Comparison of ENCODE assay signal across 9 cellular contexts in genomic region chr1:30744060-30744756, GRCh38. TPM values are rescaled to one million over a fixed set of nuclear protein-coding genes. Genes with fewer than 3 reads are reported as not detected.
DNase-seq lines count a peak whose midpoint lies in the region; ATAC-seq and TF ChIP-seq lines count a peak whose summit lies in the region.
"Had no signal": no experiment of that assay in that cellular context is flagged by ENCODE, and none has a peak within 500 bp of the region (broad histone marks: within the 10 kb centered on the region; RNA-seq: fewer than 3 reads in every experiment).

No MANE protein-coding gene starts in this region.

- peaks cover 45% of the 10 kb centered on the region for H3K36me3 Mint-ChIP-seq in activated naive CD8-positive, alpha-beta T cell treated with anti-CD3 and anti-CD28 coated beads, Interleukin-2, amount 10 ng/mL, durations not matched to agents 7 days and 5 days
- peaks cover 100% of the 10 kb centered on the region for H3K36me3 Mint-ChIP-seq in stimulated activated effector memory CD8-positive, alpha-beta T cell treated with anti-CD3 and anti-CD28 coated beads, Interleukin-12 subunit alpha, Interleukin-12 subunit beta, amount 100 ng/mL, for 72 hours

- TF ChIP-seq POLR2A in thyroid gland (IDR thresholded peaks at IDR 0.05) = no peak

- no peak for DNase-seq in activated CD4-positive, CD25-positive, alpha-beta regulatory T cell (lab: John Stamatoyannopoulos, UW)
- peak; percentile 71 for DNase-seq in activated naive CD8-positive, alpha-beta T cell treated with anti-CD3 and anti-CD28 coated beads, Interleukin-2, amount 10 ng/mL, durations not matched to agents 7 days and 5 days
- peak in 1 of 2 donors; percentile 72 for DNase-seq in stimulated activated effector memory CD8-positive, alpha-beta T cell treated with anti-CD3 and anti-CD28 coated beads, Interleukin-12 subunit alpha, Interleukin-12 subunit beta, amount 100 ng/mL, for 72 hours (ENCODE audit: low spot score in 2 of 2)
- DNase-seq in thyroid gland = no peak
- DNase-seq in iPS-NIHi11 (ENCODE audit: low spot score) = no peak
- DNase-seq in occipital lobe (lab: John Stamatoyannopoulos, UW) = no peak

- H3K27me3 Mint-ChIP-seq in activated naive CD8-positive, alpha-beta T cell treated with anti-CD3 and anti-CD28 coated beads, Interleukin-2, amount 10 ng/mL, durations not matched to agents 7 days and 5 days = no peaks in the 10 kb centered on the region

- no peaks in the 10 kb centered on the region for H3K9me3 ChIP-seq in thyroid gland

- POLR2A ChIA-PET in activated naive CD8-positive, alpha-beta T cell treated with anti-CD3 and anti-CD28 coated beads, Interleukin-2, amount 10 ng/mL, durations not matched to agents 7 days and 5 days (lab: Charles Lee) = interaction anchor here (0.7 to 11.7 kb wide), 11 partner anchors 8 to 188 kb away, joined by 3 to 284 read pairs (median 7); partner anchors contain the start of gene LAPTM5

- H3K4me1 Mint-ChIP-seq in activated naive CD8-positive, alpha-beta T cell treated with anti-CD3 and anti-CD28 coated beads, Interleukin-2, amount 10 ng/mL, durations not matched to agents 7 days and 5 days = peaks cover 90% of the 10 kb centered on the region
- peaks cover 100% of the 10 kb centered on the region for H3K4me1 Mint-ChIP-seq in stimulated activated effector memory CD8-positive, alpha-beta T cell treated with anti-CD3 and anti-CD28 coated beads, Interleukin-12 subunit alpha, Interleukin-12 subunit beta, amount 100 ng/mL, for 72 hours

- H3K4me3 ChIP-seq in thyroid gland (replicated peaks in 1 of 3) = no peak overlapping the region

- peak; percentile 28 to 30 for ATAC-seq in activated CD4-positive, CD25-positive, alpha-beta regulatory T cell treated with anti-CD3 and anti-CD28 coated beads, Interleukin-2, amount 50 U/mL, for 24 hours
- ATAC-seq in HG03135 (IDR thresholded peaks at IDR 0.05; ENCODE audit: unreplicated experiment) = peak; percentile 29
- peak; percentile 48 for ATAC-seq in activated naive CD8-positive, alpha-beta T cell treated with anti-CD3 and anti-CD28 coated beads, Interleukin-2, amount 10 ng/mL, durations not matched to agents 7 days and 5 days (ENCODE audit: low read depth)
- ATAC-seq in stimulated activated effector memory CD8-positive, alpha-beta T cell treated with anti-CD3 and anti-CD28 coated beads, Interleukin-12 subunit alpha, Interleukin-12 subunit beta, amount 100 ng/mL, for 72 hours = peak; percentile 51

- peak overlapping the region; percentile 86 for H3K4me3 Mint-ChIP-seq in activated naive CD8-positive, alpha-beta T cell treated with anti-CD3 and anti-CD28 coated beads, Interleukin-2, amount 10 ng/mL, durations not matched to agents 7 days and 5 days
- peak overlapping the region; percentile 99 for H3K4me3 Mint-ChIP-seq in stimulated activated effector memory CD8-positive, alpha-beta T cell treated with anti-CD3 and anti-CD28 coated beads, Interleukin-12 subunit alpha, Interleukin-12 subunit beta, amount 100 ng/mL, for 72 hours

- intact Hi-C loops in thyroid gland (cut with DNase I) = no loop called here

- H3K27ac Mint-ChIP-seq in activated naive CD8-positive, alpha-beta T cell treated with anti-CD3 and anti-CD28 coated beads, Interleukin-2, amount 10 ng/mL, durations not matched to agents 7 days and 5 days = peak overlapping the region; percentile 96
- H3K27ac Mint-ChIP-seq in stimulated activated effector memory CD8-positive, alpha-beta T cell treated with anti-CD3 and anti-CD28 coated beads, Interleukin-12 subunit alpha, Interleukin-12 subunit beta, amount 100 ng/mL, for 72 hours = peak overlapping the region; percentile 99

- no peaks in the 10 kb centered on the region for H3K36me3 ChIP-seq in thyroid gland

- H3K4me1 ChIP-seq in thyroid gland = no peaks in the 10 kb centered on the region
- H3K4me1 ChIP-seq: parathyroid adenoma had no signal

- no peak for TF ChIP-seq CTCF in thyroid gland (IDR thresholded peaks at IDR 0.05)

- no peaks in the 10 kb centered on the region for H3K27me3 ChIP-seq in thyroid gland

- WGBS in thyroid gland, 2 donors = 79 to 83% methylated on average over 7 of the region's 7 CpGs

- H3K9me3 Mint-ChIP-seq in activated naive CD8-positive, alpha-beta T cell treated with anti-CD3 and anti-CD28 coated beads, Interleukin-2, amount 10 ng/mL, durations not matched to agents 7 days and 5 days = no peaks in the 10 kb centered on the region
- no peaks in the 10 kb centered on the region for H3K9me3 Mint-ChIP-seq in stimulated activated effector memory CD8-positive, alpha-beta T cell treated with anti-CD3 and anti-CD28 coated beads, Interleukin-12 subunit alpha, Interleukin-12 subunit beta, amount 100 ng/mL, for 72 hours

- peak overlapping the region in 1 of 3 donors; percentile 54 for H3K27ac ChIP-seq in thyroid gland
- H3K27ac ChIP-seq: parathyroid adenoma had no signal

RNA-seq across cellular contexts. Expression of gene LAPTM5, which starts 13.4 kb away (rescaled TPM):
- total RNA-seq in activated naive CD8-positive, alpha-beta T cell treated with anti-CD3 and anti-CD28 coated beads, Interleukin-2, amount 10 ng/mL, durations not matched to agents 7 days and 5 days = 100 to 1,000 TPM; 474 to 485 TPM
- total RNA-seq in thyroid gland (10 to 100 TPM; 25.3 to 97.3 (median 46.4) TPM), occipital lobe (3.9 TPM)

RNA-seq across cellular contexts. Expression of gene MATN1, which starts 20.8 kb away (rescaled TPM):
- total RNA-seq in activated naive CD8-positive, alpha-beta T cell treated with anti-CD3 and anti-CD28 coated beads, Interleukin-2, amount 10 ng/mL, durations not matched to agents 7 days and 5 days = under 1 TPM in 1 of 2 experiments, not detected in 1; 0.26 TPM
- total RNA-seq in thyroid gland = 1 to 10 TPM in 1 of 4 donors, under 1 TPM in 1, not detected in 2; 0.45 to 3.0 TPM
- total RNA-seq in occipital lobe = 0.31 TPM

Comparison
In these comparisons a context has a peak if more than half of its experiments do, and no peak if none do; other contexts are left out.
1. RNA of gene LAPTM5, which starts 13.4 kb away (total RNA-seq): 474 to 485 TPM in activated naive CD8-positive, alpha-beta T cell treated with anti-CD3 and anti-CD28 coated beads, Interleukin-2, amount 10 ng/mL, durations not matched to agents 7 days and 5 days; 25.3 to 97.3 TPM in thyroid gland and 3.9 TPM in occipital lobe (single experiment); every median in the first group is over 4 times any median in the second.
2. Peak in every context shown above with its lines, with median percentiles within 50 percentile points of each other: ATAC-seq.